8 cellular contexts compared by ENCODE assay signal in the genomic region with DNA sequence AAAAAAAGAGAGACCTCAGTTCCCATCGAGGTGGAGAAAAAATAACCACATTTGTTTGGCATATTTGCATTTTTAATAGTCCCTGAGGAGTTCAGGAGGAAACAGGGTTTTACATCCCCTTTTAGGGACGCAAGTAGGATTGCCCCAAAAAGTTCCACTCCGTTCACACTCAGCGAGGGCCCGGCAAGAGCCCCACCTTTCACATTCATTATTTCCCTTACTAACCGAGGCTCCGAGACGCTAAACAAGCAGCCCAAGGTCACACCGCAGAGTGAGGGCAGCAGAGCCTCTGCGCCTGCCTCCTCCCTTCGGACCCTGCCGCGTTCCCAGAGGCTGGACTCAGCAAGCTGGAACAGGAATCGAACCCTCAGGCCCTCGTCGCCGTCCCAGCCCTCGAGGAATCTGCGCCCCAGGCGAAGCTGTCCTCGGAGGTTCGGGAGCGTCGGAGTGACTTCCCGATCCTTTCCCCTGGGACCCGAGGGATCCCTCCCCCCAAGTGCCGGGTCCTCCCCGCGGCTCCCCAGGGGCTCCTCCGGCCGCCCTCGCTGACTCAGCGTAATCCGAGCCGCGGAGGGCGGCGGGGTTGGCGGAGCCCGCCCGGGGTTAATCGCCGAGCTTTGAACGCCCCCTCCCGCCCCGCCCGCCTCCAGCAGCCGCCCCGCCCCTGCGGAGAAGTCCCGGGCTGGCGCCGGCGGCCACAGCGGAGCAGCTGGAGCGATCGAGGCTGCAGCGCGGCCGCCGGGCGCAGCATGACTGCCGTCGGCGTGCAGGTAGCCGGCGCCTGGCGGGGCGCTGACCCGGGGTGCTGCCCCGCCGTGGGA. TPM values are rescaled to one million over a fixed set of nuclear protein-coding genes. Genes with fewer than 3 reads are reported as not detected.
A peak's percentile ranks its signal among the peaks of the same experiment; 100 is the strongest.
DNase-seq lines count a peak whose midpoint lies in the region; ATAC-seq and TF ChIP-seq lines count a peak whose summit lies in the region.

A gene with protein sequence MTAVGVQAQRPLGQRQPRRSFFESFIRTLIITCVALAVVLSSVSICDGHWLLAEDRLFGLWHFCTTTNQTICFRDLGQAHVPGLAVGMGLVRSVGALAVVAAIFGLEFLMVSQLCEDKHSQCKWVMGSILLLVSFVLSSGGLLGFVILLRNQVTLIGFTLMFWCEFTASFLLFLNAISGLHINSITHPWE (plus strand): TSS at position 700 of the 821 bp plus-strand sequence. CDS start 50 bp downstream, at position 750.

- ATAC-seq in HG03103 (IDR thresholded peaks at IDR 0.05; ENCODE audit: low read depth, unreplicated experiment): peak; percentile 44
- peak; percentile 74 for ATAC-seq in left lung
- peak; percentile 45 for ATAC-seq in stimulated activated naive CD8-positive, alpha-beta T cell treated with anti-CD3 and anti-CD28 coated beads, Interleukin-15, Interleukin-2, amounts not matched to agents 100 U/mL and 50 U/mL, for 24 hours

- H3K4me3 ChIP-seq in choroid plexus epithelial cell (ENCODE audit: low read depth, low read length) (peak within 1 kb of the TSS; percentile 60), left lung (peak within 1 kb of the TSS; percentile 57 to 61)

- H3K9me3 ChIP-seq in left lung: no peaks in the 10 kb centered on the region

- no peaks in the 10 kb centered on the region for H3K36me3 ChIP-seq in left lung

- H3K4me1 ChIP-seq in left lung: peaks cover 41 to 90% of the 10 kb centered on the region in 2 donors

- peak within 1 kb of the TSS; percentile 73 to 77 for H3K27ac ChIP-seq in left lung

- DNase-seq in DMS79 treated with DMSO at 0.1 percent for 48 hours (lab: John Stamatoyannopoulos, UW) (peak; percentile 46), NCI-H69 (lab: John Stamatoyannopoulos, UW) (peak; percentile 86), choroid plexus epithelial cell (ENCODE audit: low read depth) (peak; percentile 92), left lung (peak; percentile 76 to 88), cerebellar cortex (ENCODE audit: low spot score) (no peak)
- peak; percentile 30 for DNase-seq in stimulated activated naive CD8-positive, alpha-beta T cell treated with anti-CD3 and anti-CD28 coated beads, Interleukin-15, Interleukin-2, amounts not matched to agents 100 U/mL and 50 U/mL, for 24 hours

- TF ChIP-seq POLR2A in GM19193 (IDR thresholded peaks at IDR 0.05; ENCODE audit: extremely low read depth, insufficient read depth, insufficient read length): peak; percentile 33

- peaks cover 0 to 50% of the 10 kb centered on the region in 2 donors for H3K27me3 ChIP-seq in left lung

- intact Hi-C loops in left lung (cut with DNase I): no loop called here

- TF ChIP-seq CTCF in choroid plexus epithelial cell (conservative IDR thresholded peaks at IDR 0.05; ENCODE audit: low read depth, low read length) (no peak), left lung (IDR thresholded peaks at IDR 0.05) (no peak)

RNA-seq across cellular contexts. Expression of the gene that starts here (rescaled TPM):
- total RNA-seq in left lung: 10 to 100 TPM; 15.3 to 31.2 TPM
